ENCODE assay signal across 8 cellular contexts in the genomic region with DNA sequence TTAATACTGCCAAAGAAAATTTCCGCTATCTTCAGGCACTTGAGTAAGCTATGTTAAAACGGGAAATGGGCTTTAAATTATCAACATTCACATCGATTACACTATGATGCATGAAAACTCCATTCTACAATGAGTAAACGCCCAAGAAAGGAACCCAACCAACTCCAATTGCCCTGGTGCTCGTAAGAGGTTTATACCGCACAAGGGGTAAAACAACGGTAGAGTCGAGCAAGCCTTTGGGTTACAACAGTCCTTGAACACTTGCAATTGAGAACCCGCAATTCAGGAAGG. TPM values are rescaled to one million over a fixed set of nuclear protein-coding genes. Genes with fewer than 3 reads are reported as not detected.
A peak's percentile ranks its signal among the peaks of the same experiment; 100 is the strongest.
DNase-seq lines count a peak whose midpoint lies in the region; ATAC-seq, FAIRE-seq and TF ChIP-seq lines count a peak whose summit lies in the region.

No MANE protein-coding gene starts in this region.

- H3K9me3 ChIP-seq in CD4-positive, CD25-positive, alpha-beta regulatory T cell (ENCODE audit: control insufficient read depth in 2 of 2, low read length in 2 of 2), result no peaks in the 10 kb centered on the region
- no peaks in the 10 kb centered on the region for H3K9me3 ChIP-seq in heart left ventricle

- DNase-seq in CD4-positive, CD25-positive, alpha-beta regulatory T cell, result no peak
- no peak for DNase-seq in activated B cell treated with CpG ODN at 0.5 μM for 24 hours
- DNase-seq in heart left ventricle, result no peak
- no peak for DNase-seq in sciatic nerve (ENCODE audit: low spot score)
- no peak for DNase-seq in urothelium cell line (ENCODE audit: low spot score)

- TF ChIP-seq POLR2A in heart left ventricle (IDR thresholded peaks at IDR 0.05), result no peak

- H3K4me1 ChIP-seq in CD4-positive, CD25-positive, alpha-beta regulatory T cell (ENCODE audit: control insufficient read depth, insufficient read depth, low read length, poor library complexity, severe bottlenecking), result peaks cover 24% of the 10 kb centered on the region
- peaks cover 0 to 65% (median 16%) of the 10 kb centered on the region in 12 donors for H3K4me1 ChIP-seq in heart left ventricle

- H3K27me3 ChIP-seq in CD4-positive, CD25-positive, alpha-beta regulatory T cell (ENCODE audit: control insufficient read depth, insufficient read depth, low read length), result peaks cover 3% of the 10 kb centered on the region
- no peaks in the 10 kb centered on the region for H3K27me3 ChIP-seq in heart left ventricle

- peaks cover 0 to 2% (median 0%) of the 10 kb centered on the region in 7 donors for H3K9me3 Mint-ChIP-seq in CD4-positive, CD25-positive, alpha-beta regulatory T cell
- H3K9me3 Mint-ChIP-seq in activated B cell treated with CpG ODN at 0.5 μM for 24 hours, result no peaks in the 10 kb centered on the region

- POLR2A ChIA-PET in activated B cell treated with CpG ODN at 0.5 μM for 24 hours (lab: Charles Lee), result interaction anchor here (1.0 to 1.2 kb wide), 2 partner anchors 25 to 542 kb away, joined by 3 read pairs; a partner anchor contains a TSS

- CTCF ChIA-PET in activated B cell treated with CpG ODN at 0.5 μM for 24 hours (lab: Charles Lee), result interaction anchor here (1.6 to 2.2 kb wide), 2 partner anchors 17 to 25 kb away, joined by 3 to 9 read pairs; no protein-coding TSS in a partner anchor

- no peak for FAIRE-seq in urothelium cell line (lab: Jason Lieb, UNC)

- 2 to 5% (median 3%) methylated on average over 9 of the region's 9 CpGs for WGBS in heart left ventricle, 4 donors

- peak overlapping the region; percentile 78 for H3K4me3 ChIP-seq in CD4-positive, CD25-positive, alpha-beta regulatory T cell (ENCODE audit: low read depth, low read length)
- H3K4me3 ChIP-seq in heart left ventricle, result peak overlapping the region; percentile 81 to 100 (median 98)

- H3K27ac Mint-ChIP-seq in CD4-positive, CD25-positive, alpha-beta regulatory T cell, result peak overlapping the region; percentile 67 to 98 (median 91)
- peak overlapping the region; percentile 85 for H3K27ac Mint-ChIP-seq in activated B cell treated with CpG ODN at 0.5 μM for 24 hours

- H3K4me1 Mint-ChIP-seq in CD4-positive, CD25-positive, alpha-beta regulatory T cell, result peaks cover 15 to 43% (median 17%) of the 10 kb centered on the region in 4 donors
- peaks cover 22% of the 10 kb centered on the region for H3K4me1 Mint-ChIP-seq in activated B cell treated with CpG ODN at 0.5 μM for 24 hours

- no peaks in the 10 kb centered on the region for H3K27me3 Mint-ChIP-seq in CD4-positive, CD25-positive, alpha-beta regulatory T cell
- peaks cover 6% of the 10 kb centered on the region for H3K27me3 Mint-ChIP-seq in activated B cell treated with CpG ODN at 0.5 μM for 24 hours

- TF ChIP-seq CTCF in activated B cell treated with CpG ODN at 0.5 μM for 24 hours (IDR thresholded peaks at IDR 0.05) (no peak), heart left ventricle (IDR thresholded peaks at IDR 0.05) (no peak)

- no peak for ATAC-seq in CD4-positive, CD25-positive, alpha-beta regulatory T cell (ENCODE audit: low read depth in 2 of 2)
- ATAC-seq in HG03025 (IDR thresholded peaks at IDR 0.05; ENCODE audit: low FRiP score, unreplicated experiment) (peak; percentile 17), activated B cell treated with CpG ODN at 0.5 μM for 24 hours (ENCODE audit: low read depth) (no peak), heart left ventricle (peak in 1 of 4 donors; percentile 1), sciatic nerve (peak; percentile 3), HG03175 (IDR thresholded peaks at IDR 0.05; ENCODE audit: unreplicated experiment) (no peak), GM18519 (IDR thresholded peaks at IDR 0.05; ENCODE audit: low FRiP score, unreplicated experiment) (no peak)

- no peaks in the 10 kb centered on the region for H3K36me3 Mint-ChIP-seq in CD4-positive, CD25-positive, alpha-beta regulatory T cell
- H3K36me3 Mint-ChIP-seq in activated B cell treated with CpG ODN at 0.5 μM for 24 hours (ENCODE audit: low read depth), result peaks cover 5% of the 10 kb centered on the region

- intact Hi-C loops in activated B cell treated with CpG ODN at 0.5 μM for 24 hours (cut with micrococcal nuclease) (loop anchor here (1.0 to 2.0 kb wide), 3 partner anchors 64 to 1760 kb away; a partner anchor contains a TSS), heart left ventricle (cut with DNase I) (loop anchor here in 5 of 10 donors (1.0 to 10.0 kb wide), 5 partner anchors 16 to 64 kb away; no protein-coding TSS in a partner anchor), sciatic nerve (cut with DNase I) (no loop called here)

- H3K27ac ChIP-seq in CD4-positive, CD25-positive, alpha-beta regulatory T cell (ENCODE audit: insufficient read depth, low read length, poor library complexity, severe bottlenecking), result peak overlapping the region; percentile 93
- peak overlapping the region; percentile 69 to 95 (median 88) for H3K27ac ChIP-seq in heart left ventricle

- H3K36me3 ChIP-seq in CD4-positive, CD25-positive, alpha-beta regulatory T cell (ENCODE audit: control insufficient read depth, insufficient read depth, low read length), result no peaks in the 10 kb centered on the region
- H3K36me3 ChIP-seq in heart left ventricle, result no peaks in the 10 kb centered on the region

- peak overlapping the region; percentile 94 to 96 (median 95) for H3K4me3 Mint-ChIP-seq in CD4-positive, CD25-positive, alpha-beta regulatory T cell
- peak overlapping the region; percentile 93 for H3K4me3 Mint-ChIP-seq in activated B cell treated with CpG ODN at 0.5 μM for 24 hours

RNA-seq across cellular contexts. Expression of a gene that starts 1.0 kb away (rescaled TPM):
- 55.6 TPM for total RNA-seq in CD4-positive, CD25-positive, alpha-beta regulatory T cell
- 10 to 100 TPM; 21.1 to 24.7 (median 23.3) TPM for polyA plus RNA-seq in CD4-positive, CD25-positive, alpha-beta regulatory T cell
- total RNA-seq in activated B cell treated with CpG ODN at 0.5 μM for 24 hours (25.9 and 26.7 TPM in 2 replicates), heart left ventricle (10 to 100 TPM; 39.5 to 72.4 (median 48.1) TPM), sciatic nerve (31.6 TPM)
- 10 to 100 TPM in 1 of 2 donors, 1 to 10 TPM in 1; 7.1 to 23.0 TPM for polyA plus RNA-seq in heart left ventricle

Comparison
In these comparisons a context has a peak if more than half of its experiments do, and no peak if none do; other contexts are left out.
1. ATAC-seq: peak in HG03025 (single experiment) and sciatic nerve (single experiment); none in CD4-positive, CD25-positive, alpha-beta regulatory T cell (0 of 2), activated B cell treated with CpG ODN at 0.5 μM for 24 hours (single experiment), HG03175 (single experiment) and GM18519 (single experiment).